1 cellular context compared by ENCODE assay signal in genomic region chr20:46666818-46667515, GRCh38.
TF ChIP-seq lines count a peak whose summit lies in the region.

No MANE protein-coding gene starts in this region.

TF ChIP-seq in HepG2, 621 proteins besides CTCF, POLR2A, EP300 and RAD21 (continued from another document and continues in another):
- TF ChIP-seq ZNF512B (CRISPR knock-in tag; IDR thresholded peaks at IDR 0.05; ENCODE audit: borderline replicate concordance) = peak; percentile 45; the same call in 1 of the 2 replicates
- peak; percentile 95 for TF ChIP-seq KAT8 (CRISPR knock-in tag; IDR thresholded peaks at IDR 0.05)
- no peak for TF ChIP-seq ZNF660 (CRISPR knock-in tag; IDR thresholded peaks at IDR 0.05; ENCODE audit: borderline replicate concordance, low read depth)
- TF ChIP-seq NFKBIZ (CRISPR knock-in tag; IDR thresholded peaks at IDR 0.05) = peak; percentile 99
- no peak for TF ChIP-seq ZNF10 (CRISPR knock-in tag; IDR thresholded peaks at IDR 0.05; ENCODE audit: borderline replicate concordance, low read depth)
- TF ChIP-seq ZGPAT (CRISPR knock-in tag; IDR thresholded peaks at IDR 0.05) = peak; percentile 100
- 0 out of 2 replicates have a peak, but pooled peaks have one; percentile 44 for TF ChIP-seq ELF4 (CRISPR knock-in tag; IDR thresholded peaks at IDR 0.05; ENCODE audit: borderline replicate concordance)
- peak; percentile 85; the same call in 1 of the 2 replicates for TF ChIP-seq ZNF460 (CRISPR knock-in tag; IDR thresholded peaks at IDR 0.05; ENCODE audit: borderline replicate concordance)
- peak; percentile 99; the same call in 1 of the 2 replicates for TF ChIP-seq RNF219 (CRISPR knock-in tag; IDR thresholded peaks at IDR 0.05)
- TF ChIP-seq LRRFIP1 (CRISPR knock-in tag; conservative IDR thresholded peaks at IDR 0.05) = no peak
- no peak; the same call in 1 of the 2 replicates for TF ChIP-seq RARG (CRISPR knock-in tag; IDR thresholded peaks at IDR 0.05; ENCODE audit: low read depth)
- peak; percentile 96 for TF ChIP-seq ARNT2 (CRISPR knock-in tag; IDR thresholded peaks at IDR 0.05; ENCODE audit: low read depth)
- TF ChIP-seq ATF3 (CRISPR knock-in tag; IDR thresholded peaks at IDR 0.05) = peak; percentile 100
- TF ChIP-seq ZBTB34 (CRISPR knock-in tag; IDR thresholded peaks at IDR 0.05) = peak; percentile 98
- no peak for TF ChIP-seq SMAD9 (CRISPR knock-in tag; IDR thresholded peaks at IDR 0.05)
- TF ChIP-seq ZNF672 (CRISPR knock-in tag; IDR thresholded peaks at IDR 0.05) = no peak
- peak; percentile 81; the same call in 1 of the 2 replicates for TF ChIP-seq ZBTB21 (CRISPR knock-in tag; IDR thresholded peaks at IDR 0.05)
- peak; percentile 81; the same call in 1 of the 2 replicates for TF ChIP-seq ZNF775 (CRISPR knock-in tag; IDR thresholded peaks at IDR 0.05; ENCODE audit: borderline replicate concordance)
- peak; percentile 7; the same call in 1 of the 2 replicates for TF ChIP-seq ZKSCAN1 (IDR thresholded peaks at IDR 0.05; ENCODE audit: low read length)
- TF ChIP-seq SMARCE1 (IDR thresholded peaks at IDR 0.05; ENCODE audit: borderline replicate concordance) = no peak
- TF ChIP-seq ZNF17 (CRISPR knock-in tag; IDR thresholded peaks at IDR 0.05) = no peak
- no peak; the same call in 1 of the 2 replicates for TF ChIP-seq CAMTA2 (CRISPR knock-in tag; IDR thresholded peaks at IDR 0.05; ENCODE audit: borderline replicate concordance)
- no peak; the same call in 1 of the 2 replicates for TF ChIP-seq CREBL2 (CRISPR knock-in tag; IDR thresholded peaks at IDR 0.05; ENCODE audit: borderline replicate concordance)
- TF ChIP-seq HIVEP1 (CRISPR knock-in tag; IDR thresholded peaks at IDR 0.05) = peak; percentile 97; the same call in 1 of the 2 replicates
- TF ChIP-seq ATF7 (IDR thresholded peaks at IDR 0.05) = peak; percentile 76
- peak; percentile 98 for TF ChIP-seq ATF7 (CRISPR knock-in tag; IDR thresholded peaks at IDR 0.05)
- TF ChIP-seq ETV6 (CRISPR knock-in tag; conservative IDR thresholded peaks at IDR 0.05) = peak; percentile 98; the same call in 1 of the 2 replicates
- TF ChIP-seq CBX2 (IDR thresholded peaks at IDR 0.05; ENCODE audit: low read depth, low read length) = no peak
- no peak for TF ChIP-seq CBX2 (CRISPR knock-in tag; IDR thresholded peaks at IDR 0.05; ENCODE audit: low read depth)
- no peak for TF ChIP-seq PHB2 (IDR thresholded peaks at IDR 0.05; ENCODE audit: partially characterized antibody)
- TF ChIP-seq ZBTB33 (CRISPR knock-in tag; IDR thresholded peaks at IDR 0.05) = peak; percentile 94
- peak; percentile 92; the same call in 1 of the 2 replicates for TF ChIP-seq MYC (CRISPR knock-in tag; IDR thresholded peaks at IDR 0.05; ENCODE audit: borderline replicate concordance)
- TF ChIP-seq CBX1 (IDR thresholded peaks at IDR 0.05; ENCODE audit: low read depth) = peak; percentile 96
- TF ChIP-seq HDAC2 (CRISPR knock-in tag; IDR thresholded peaks at IDR 0.05) = peak; percentile 100
- TF ChIP-seq HOXA5 (CRISPR knock-in tag; IDR thresholded peaks at IDR 0.05) = peak; percentile 98
- no peak for TF ChIP-seq DDIT3 (CRISPR knock-in tag; IDR thresholded peaks at IDR 0.05)
- peak; percentile 72 for TF ChIP-seq ZNF121 (CRISPR knock-in tag; IDR thresholded peaks at IDR 0.05)
- TF ChIP-seq ZBTB46 (CRISPR knock-in tag; IDR thresholded peaks at IDR 0.05; ENCODE audit: borderline replicate concordance) = peak; percentile 98
- TF ChIP-seq ZSCAN29 (CRISPR knock-in tag; conservative IDR thresholded peaks at IDR 0.05) = peak; percentile 94; the same call in 1 of the 2 replicates
- TF ChIP-seq ZNF446 (CRISPR knock-in tag; IDR thresholded peaks at IDR 0.05) = no peak
- peak; percentile 99 for TF ChIP-seq HOXD1 (CRISPR knock-in tag; IDR thresholded peaks at IDR 0.05)
- peak in 1 of 2 experiments; percentile 84; a peak in 2 of 4 replicates for TF ChIP-seq REST (IDR thresholded peaks at IDR 0.05; ENCODE audit: borderline replicate concordance in 1 of 2, low read depth in 1 of 2, low read length in 2 of 2)
- TF ChIP-seq ZNF136 (CRISPR knock-in tag; IDR thresholded peaks at IDR 0.05; ENCODE audit: low read depth) = peak; percentile 85
